9 cellular contexts compared by ENCODE assay signal in the genomic region with DNA sequence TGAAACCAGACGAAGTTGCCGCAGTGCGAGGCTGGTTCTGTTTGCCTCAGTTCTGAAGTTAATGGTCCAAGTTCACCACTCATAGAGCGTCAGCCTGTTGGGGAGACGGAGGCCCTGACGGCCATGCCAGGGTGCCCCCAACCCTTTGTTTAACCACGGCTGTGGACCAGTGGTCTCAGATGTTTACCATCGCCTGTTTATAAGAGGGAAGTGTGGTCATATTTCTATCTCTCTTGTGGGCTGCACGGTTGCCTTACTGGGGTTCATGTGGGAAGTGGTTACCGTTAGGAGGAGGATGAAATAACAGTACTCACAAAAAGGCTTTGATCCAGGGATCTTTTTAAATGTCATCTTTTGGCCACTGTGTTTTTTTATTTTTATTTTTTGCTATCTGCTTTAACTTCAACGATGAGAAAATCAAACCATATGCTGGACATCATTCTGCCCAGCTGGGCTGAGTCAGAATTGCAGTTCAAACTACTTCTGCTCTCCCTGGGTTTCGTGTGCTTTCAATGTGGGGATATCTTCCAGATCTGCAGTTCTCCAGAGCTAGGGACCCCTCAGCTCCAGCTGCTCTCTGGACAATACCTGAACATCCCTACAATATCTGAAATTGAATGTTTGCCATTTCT. TPM values are rescaled to one million over a fixed set of nuclear protein-coding genes. Genes with fewer than 3 reads are reported as not detected.
DNase-seq lines count a peak whose midpoint lies in the region; ATAC-seq and TF ChIP-seq lines count a peak whose summit lies in the region.
"Had no signal": no experiment of that assay in that cellular context is flagged by ENCODE, and none has a peak within 500 bp of the region (broad histone marks: within the 10 kb centered on the region; RNA-seq: fewer than 3 reads in every experiment).

No MANE protein-coding gene starts in this region.

- H3K27ac Mint-ChIP-seq in dendritic cell treated with granulocyte-macrophage colony-stimulating factor and Interleukin-4, amounts not matched to agents 40 ng/mL and 50 ng/mL, for 4 days, result peak overlapping the region; percentile 58

- TF ChIP-seq CTCF in GM12875 (IDR thresholded peaks at IDR 0.05; ENCODE audit: borderline replicate concordance, insufficient read depth, low read depth, low read length), result no peak
- TF ChIP-seq CTCF in Peyer's patch (IDR thresholded peaks at IDR 0.05), result peak in 1 of 6 experiments; percentile 0
- no peak for TF ChIP-seq CTCF in gastrocnemius medialis (IDR thresholded peaks at IDR 0.05 in 4 of 5, conservative IDR thresholded peaks at IDR 0.05 in 1 of 5)

- H3K4me3 Mint-ChIP-seq in dendritic cell treated with granulocyte-macrophage colony-stimulating factor and Interleukin-4, amounts not matched to agents 40 ng/mL and 50 ng/mL, for 4 days, result no peak overlapping the region

- in situ Hi-C loops in gastrocnemius medialis (cut with MboI; ENCODE audit: low sequenced_read_pairs in 4 of 4), result no loop called here

- H3K27me3 Mint-ChIP-seq in dendritic cell treated with granulocyte-macrophage colony-stimulating factor and Interleukin-4, amounts not matched to agents 40 ng/mL and 50 ng/mL, for 4 days, result peaks cover 12% of the 10 kb centered on the region

- H3K4me1 Mint-ChIP-seq in dendritic cell treated with granulocyte-macrophage colony-stimulating factor and Interleukin-4, amounts not matched to agents 40 ng/mL and 50 ng/mL, for 4 days (ENCODE audit: low read depth), result peaks cover 83% of the 10 kb centered on the region

- H3K27ac ChIP-seq in Peyer's patch, result peak overlapping the region in 2 of 4 donors; percentile 5 to 71
- H3K27ac ChIP-seq in gastrocnemius medialis, result peak overlapping the region; percentile 87 to 98 (median 94)

- intact Hi-C loops in dendritic cell treated with granulocyte-macrophage colony-stimulating factor and Interleukin-4, amounts not matched to agents 40 ng/mL and 50 ng/mL, for 4 days (cut with micrococcal nuclease), result loop anchor here (5.0 kb wide), 2 partner anchors 56 to 136 kb away; no protein-coding TSS in a partner anchor
- intact Hi-C loops in gastrocnemius medialis (cut with DNase I; ENCODE audit: low total_unique reads), result no loop called here

- H3K36me3 ChIP-seq in Peyer's patch (no peaks in the 10 kb centered on the region), gastrocnemius medialis (no peaks in the 10 kb centered on the region)

- ATAC-seq in gastrocnemius medialis, result no peak
- no peak for ATAC-seq in HG03521 (IDR thresholded peaks at IDR 0.05; ENCODE audit: unreplicated experiment)
- ATAC-seq in HG03565 (IDR thresholded peaks at IDR 0.05; ENCODE audit: unreplicated experiment), result no peak

- peak in 2 of 3 donors; percentile 62 to 68 for DNase-seq in Peyer's patch
- DNase-seq in gastrocnemius medialis, result no peak
- DNase-seq in NK-92 treated with Interleukin-12 subunit alpha and Interleukin-12 subunit beta, amount 100 ng/mL, for 24 hours (lab: John Stamatoyannopoulos, UW), result no peak
- no peak for DNase-seq in glomerular visceral epithelial cell (ENCODE audit: extremely low spot score)
- DNase-seq: NCI-H1930 had no signal

- H3K4me1 ChIP-seq in Peyer's patch (peaks cover 3 to 87% (median 49%) of the 10 kb centered on the region in 4 donors), gastrocnemius medialis (peaks cover 95 to 96% of the 10 kb centered on the region in 2 donors)

- H3K4me3 ChIP-seq in GM12875 (ENCODE audit: low read depth, low read length) (peak overlapping the region; percentile 21), Peyer's patch (no peak overlapping the region), gastrocnemius medialis (no peak overlapping the region)

- no peaks in the 10 kb centered on the region for H3K27me3 ChIP-seq in Peyer's patch
- no peaks in the 10 kb centered on the region for H3K27me3 ChIP-seq in gastrocnemius medialis

- no peaks in the 10 kb centered on the region for H3K36me3 Mint-ChIP-seq in dendritic cell treated with granulocyte-macrophage colony-stimulating factor and Interleukin-4, amounts not matched to agents 40 ng/mL and 50 ng/mL, for 4 days (ENCODE audit: low read depth)

- TF ChIP-seq POLR2A in Peyer's patch (IDR thresholded peaks at IDR 0.05) (no peak), gastrocnemius medialis (IDR thresholded peaks at IDR 0.05) (no peak)

- no peaks in the 10 kb centered on the region for H3K9me3 Mint-ChIP-seq in dendritic cell treated with granulocyte-macrophage colony-stimulating factor and Interleukin-4, amounts not matched to agents 40 ng/mL and 50 ng/mL, for 4 days

- no peaks in the 10 kb centered on the region for H3K9me3 ChIP-seq in Peyer's patch
- H3K9me3 ChIP-seq in gastrocnemius medialis, result no peaks in the 10 kb centered on the region

RNA-seq across cellular contexts. Expression of a gene that starts 17.8 kb away (rescaled TPM):
- 10 to 100 TPM; 43.7 to 80.0 (median 60.2) TPM for total RNA-seq in Peyer's patch
- total RNA-seq in gastrocnemius medialis, result 10 to 100 TPM; 15.9 to 61.7 (median 26.3) TPM

Comparison
In these comparisons a context has a peak if more than half of its experiments do, and no peak if none do; other contexts are left out.
1. DNase-seq: peak in Peyer's patch (2 of 3); none in gastrocnemius medialis (0 of 2), NK-92 treated with Interleukin-12 subunit alpha and Interleukin-12 subunit beta, amount 100 ng/mL, for 24 hours (single experiment) and glomerular visceral epithelial cell (single experiment).